Comparison of ENCODE assay signal across 3 cellular contexts in genomic region chr12:3184485-3184884, GRCh38.
TF ChIP-seq lines count a peak whose summit lies in the region.

No MANE protein-coding gene starts in this region.

TF ChIP-seq in SK-N-SH, 30 proteins besides CTCF, POLR2A, EP300 and RAD21 (continued from another document):
- TF ChIP-seq USF1 (IDR thresholded peaks at IDR 0.05; ENCODE audit: borderline replicate concordance, low read depth) (no peak), GATA2 (CRISPR knock-in tag; IDR thresholded peaks at IDR 0.05) (no peak), RCOR1 (IDR thresholded peaks at IDR 0.05; ENCODE audit: low read length) (no peak), TEAD4 (IDR thresholded peaks at IDR 0.05; ENCODE audit: borderline replicate concordance, insufficient read depth) (no peak), SIN3A (IDR thresholded peaks at IDR 0.05; ENCODE audit: borderline replicate concordance, low read depth, low read length) (no peak), RFX5 (IDR thresholded peaks at IDR 0.05; ENCODE audit: low read length) (no peak), USF2 (IDR thresholded peaks at IDR 0.05; ENCODE audit: borderline replicate concordance, low read depth, low read length) (no peak)
- TF ChIP-seq, protein P1, sequence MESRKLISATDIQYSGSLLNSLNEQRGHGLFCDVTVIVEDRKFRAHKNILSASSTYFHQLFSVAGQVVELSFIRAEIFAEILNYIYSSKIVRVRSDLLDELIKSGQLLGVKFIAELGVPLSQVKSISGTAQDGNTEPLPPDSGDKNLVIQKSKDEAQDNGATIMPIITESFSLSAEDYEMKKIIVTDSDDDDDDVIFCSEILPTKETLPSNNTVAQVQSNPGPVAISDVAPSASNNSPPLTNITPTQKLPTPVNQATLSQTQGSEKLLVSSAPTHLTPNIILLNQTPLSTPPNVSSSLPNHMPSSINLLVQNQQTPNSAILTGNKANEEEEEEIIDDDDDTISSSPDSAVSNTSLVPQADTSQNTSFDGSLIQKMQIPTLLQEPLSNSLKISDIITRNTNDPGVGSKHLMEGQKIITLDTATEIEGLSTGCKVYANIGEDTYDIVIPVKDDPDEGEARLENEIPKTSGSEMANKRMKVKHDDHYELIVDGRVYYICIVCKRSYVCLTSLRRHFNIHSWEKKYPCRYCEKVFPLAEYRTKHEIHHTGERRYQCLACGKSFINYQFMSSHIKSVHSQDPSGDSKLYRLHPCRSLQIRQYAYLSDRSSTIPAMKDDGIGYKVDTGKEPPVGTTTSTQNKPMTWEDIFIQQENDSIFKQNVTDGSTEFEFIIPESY (IDR thresholded peaks at IDR 0.05; ENCODE audit: borderline replicate concordance, low read depth): no peak
- TF ChIP-seq, protein P2, sequence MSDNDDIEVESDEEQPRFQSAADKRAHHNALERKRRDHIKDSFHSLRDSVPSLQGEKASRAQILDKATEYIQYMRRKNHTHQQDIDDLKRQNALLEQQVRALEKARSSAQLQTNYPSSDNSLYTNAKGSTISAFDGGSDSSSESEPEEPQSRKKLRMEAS (IDR thresholded peaks at IDR 0.05; ENCODE audit: low read depth): no peak

TF ChIP-seq in SK-N-SH treated with all-trans-retinoic acid at 6 μM for 48 hours, 23 proteins besides CTCF, POLR2A, EP300 and RAD21 (continued from another document):
- TF ChIP-seq TSHZ2 (CRISPR knock-in tag; IDR thresholded peaks at IDR 0.05) (no peak), RARB (CRISPR knock-in tag; IDR thresholded peaks at IDR 0.05) (no peak), ZNF70 (CRISPR knock-in tag; IDR thresholded peaks at IDR 0.05) (no peak), ISL1 (CRISPR knock-in tag; IDR thresholded peaks at IDR 0.05) (no peak), ZNF8 (CRISPR knock-in tag; IDR thresholded peaks at IDR 0.05) (no peak), ZFP3 (CRISPR knock-in tag; IDR thresholded peaks at IDR 0.05) (no peak), PATZ1 (CRISPR knock-in tag; IDR thresholded peaks at IDR 0.05; ENCODE audit: borderline replicate concordance) (no peak), OSR1 (CRISPR knock-in tag; IDR thresholded peaks at IDR 0.05) (no peak), ZNF565 (CRISPR knock-in tag; conservative IDR thresholded peaks at IDR 0.05; ENCODE audit: low read depth) (no peak), BACH2 (CRISPR knock-in tag; IDR thresholded peaks at IDR 0.05; ENCODE audit: borderline replicate concordance) (no peak), ZFP30 (CRISPR knock-in tag; IDR thresholded peaks at IDR 0.05) (no peak)
- TF ChIP-seq, protein P3, sequence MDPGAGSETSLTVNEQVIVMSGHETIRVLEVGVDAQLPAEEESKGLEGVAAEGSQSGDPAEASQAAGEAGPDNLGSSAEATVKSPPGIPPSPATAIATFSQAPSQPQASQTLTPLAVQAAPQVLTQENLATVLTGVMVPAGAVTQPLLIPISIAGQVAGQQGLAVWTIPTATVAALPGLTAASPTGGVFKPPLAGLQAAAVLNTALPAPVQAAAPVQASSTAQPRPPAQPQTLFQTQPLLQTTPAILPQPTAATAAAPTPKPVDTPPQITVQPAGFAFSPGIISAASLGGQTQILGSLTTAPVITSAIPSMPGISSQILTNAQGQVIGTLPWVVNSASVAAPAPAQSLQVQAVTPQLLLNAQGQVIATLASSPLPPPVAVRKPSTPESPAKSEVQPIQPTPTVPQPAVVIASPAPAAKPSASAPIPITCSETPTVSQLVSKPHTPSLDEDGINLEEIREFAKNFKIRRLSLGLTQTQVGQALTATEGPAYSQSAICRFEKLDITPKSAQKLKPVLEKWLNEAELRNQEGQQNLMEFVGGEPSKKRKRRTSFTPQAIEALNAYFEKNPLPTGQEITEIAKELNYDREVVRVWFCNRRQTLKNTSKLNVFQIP (CRISPR knock-in tag; IDR thresholded peaks at IDR 0.05; ENCODE audit: borderline replicate concordance, low read depth): no peak
- TF ChIP-seq, protein P4, sequence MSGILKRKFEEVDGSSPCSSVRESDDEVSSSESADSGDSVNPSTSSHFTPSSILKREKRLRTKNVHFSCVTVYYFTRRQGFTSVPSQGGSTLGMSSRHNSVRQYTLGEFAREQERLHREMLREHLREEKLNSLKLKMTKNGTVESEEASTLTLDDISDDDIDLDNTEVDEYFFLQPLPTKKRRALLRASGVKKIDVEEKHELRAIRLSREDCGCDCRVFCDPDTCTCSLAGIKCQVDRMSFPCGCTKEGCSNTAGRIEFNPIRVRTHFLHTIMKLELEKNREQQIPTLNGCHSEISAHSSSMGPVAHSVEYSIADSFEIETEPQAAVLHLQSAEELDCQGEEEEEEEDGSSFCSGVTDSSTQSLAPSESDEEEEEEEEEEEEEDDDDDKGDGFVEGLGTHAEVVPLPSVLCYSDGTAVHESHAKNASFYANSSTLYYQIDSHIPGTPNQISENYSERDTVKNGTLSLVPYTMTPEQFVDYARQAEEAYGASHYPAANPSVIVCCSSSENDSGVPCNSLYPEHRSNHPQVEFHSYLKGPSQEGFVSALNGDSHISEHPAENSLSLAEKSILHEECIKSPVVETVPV (CRISPR knock-in tag; IDR thresholded peaks at IDR 0.05): no peak

TF ChIP-seq in WTC11, 78 proteins besides CTCF, POLR2A, EP300 and RAD21 (continued from another document):
- TF ChIP-seq PRDM15 (CRISPR knock-in tag; IDR thresholded peaks at IDR 0.05): no peak
- TF ChIP-seq PREB (CRISPR knock-in tag; IDR thresholded peaks at IDR 0.05; ENCODE audit: borderline replicate concordance): no peak
- TF ChIP-seq E2F1 (CRISPR knock-in tag; IDR thresholded peaks at IDR 0.05): no peak
- TF ChIP-seq FOXP1 (CRISPR knock-in tag; IDR thresholded peaks at IDR 0.05; ENCODE audit: borderline replicate concordance): no peak
- TF ChIP-seq FOXJ3 (CRISPR knock-in tag; IDR thresholded peaks at IDR 0.05; ENCODE audit: borderline replicate concordance): no peak
- TF ChIP-seq SP1 (CRISPR knock-in tag; conservative IDR thresholded peaks at IDR 0.05): no peak
- TF ChIP-seq, protein P5, sequence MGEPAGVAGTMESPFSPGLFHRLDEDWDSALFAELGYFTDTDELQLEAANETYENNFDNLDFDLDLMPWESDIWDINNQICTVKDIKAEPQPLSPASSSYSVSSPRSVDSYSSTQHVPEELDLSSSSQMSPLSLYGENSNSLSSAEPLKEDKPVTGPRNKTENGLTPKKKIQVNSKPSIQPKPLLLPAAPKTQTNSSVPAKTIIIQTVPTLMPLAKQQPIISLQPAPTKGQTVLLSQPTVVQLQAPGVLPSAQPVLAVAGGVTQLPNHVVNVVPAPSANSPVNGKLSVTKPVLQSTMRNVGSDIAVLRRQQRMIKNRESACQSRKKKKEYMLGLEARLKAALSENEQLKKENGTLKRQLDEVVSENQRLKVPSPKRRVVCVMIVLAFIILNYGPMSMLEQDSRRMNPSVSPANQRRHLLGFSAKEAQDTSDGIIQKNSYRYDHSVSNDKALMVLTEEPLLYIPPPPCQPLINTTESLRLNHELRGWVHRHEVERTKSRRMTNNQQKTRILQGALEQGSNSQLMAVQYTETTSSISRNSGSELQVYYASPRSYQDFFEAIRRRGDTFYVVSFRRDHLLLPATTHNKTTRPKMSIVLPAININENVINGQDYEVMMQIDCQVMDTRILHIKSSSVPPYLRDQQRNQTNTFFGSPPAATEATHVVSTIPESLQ (CRISPR knock-in tag; IDR thresholded peaks at IDR 0.05): no peak
- TF ChIP-seq TCF7 (CRISPR knock-in tag; IDR thresholded peaks at IDR 0.05; ENCODE audit: low read depth): no peak
- TF ChIP-seq MLX (CRISPR knock-in tag; IDR thresholded peaks at IDR 0.05): no peak
